In genomic region chr11:12132790-12133145, GRCh38 we compare ENCODE assay signal across 21 cellular contexts. TPM values are rescaled to one million over a fixed set of nuclear protein-coding genes. Genes with fewer than 3 reads are reported as not detected.
A peak's percentile ranks its signal among the peaks of the same experiment; 100 is the strongest.
DNase-seq lines count a peak whose midpoint lies in the region; ATAC-seq and TF ChIP-seq lines count a peak whose summit lies in the region.
"Had no signal": no experiment of that assay in that cellular context is flagged by ENCODE, and none has a peak within 500 bp of the region (broad histone marks: within the 10 kb centered on the region; RNA-seq: fewer than 3 reads in every experiment).

No MANE protein-coding gene starts in this region.

- no peak for TF ChIP-seq EP300 in transverse colon (IDR thresholded peaks at IDR 0.05; ENCODE audit: low read depth)

- no peak overlapping the region for H2BK15ac ChIP-seq in IMR-90 (ENCODE audit: low read depth, low read length)

- ATAC-seq in IMR-90 (ENCODE audit: low read depth) = no peak
- no peak for ATAC-seq in GM19035 (IDR thresholded peaks at IDR 0.05; ENCODE audit: unreplicated experiment)
- ATAC-seq: GM23338, HCT116, Panc1 had no signal

- TF ChIP-seq CTCF in IMR-90 (conservative IDR thresholded peaks at IDR 0.05; ENCODE audit: low read depth, low read length) = no peak
- TF ChIP-seq CTCF in coronary artery (IDR thresholded peaks at IDR 0.05) = no peak
- no peak for TF ChIP-seq CTCF in transverse colon (IDR thresholded peaks at IDR 0.05)
- no peak for TF ChIP-seq CTCF in endodermal cell (conservative IDR thresholded peaks at IDR 0.05)
- TF ChIP-seq CTCF in glutamatergic neuron (IDR thresholded peaks at IDR 0.05; ENCODE audit: partially characterized antibody, unreplicated experiment) = no peak

- TF ChIP-seq RAD21 in IMR-90 (IDR thresholded peaks at IDR 0.05; ENCODE audit: low read length) = no peak

- no peak for TF ChIP-seq POLR2A in IMR-90 (IDR thresholded peaks at IDR 0.05; ENCODE audit: low read depth, low read length)
- no peak for TF ChIP-seq POLR2A in transverse colon (IDR thresholded peaks at IDR 0.05)

- no peak overlapping the region for H3K18ac ChIP-seq in IMR-90 (ENCODE audit: low read depth, low read length)

- no peak overlapping the region for H3K56ac ChIP-seq in IMR-90 (ENCODE audit: extremely low read depth, insufficient read depth, low read length)

- H3K27ac ChIP-seq in IMR-90 (ENCODE audit: insufficient read depth, low read length) (no peak overlapping the region), coronary artery (peak overlapping the region; percentile 40 to 67), transverse colon (peak overlapping the region in 3 of 4 donors; percentile 9 to 28 (median 18)), endodermal cell (ENCODE audit: low read depth, low read length) (no peak overlapping the region)

- H3K9me1 ChIP-seq in IMR-90 (ENCODE audit: insufficient read depth, low read length) = peaks cover 59% of the 10 kb centered on the region

- peaks cover 74% of the 10 kb centered on the region for H4K20me1 ChIP-seq in IMR-90 (ENCODE audit: insufficient read depth, low read length)

- WGBS in IMR-90 (ENCODE audit: extremely low coverage in 2 of 2, insufficient read length in 1 of 2), 2 experiments = no CpG with 5 or more reads among the region's 2 CpGs
- 100% methylated on average over 2 of the region's 2 CpGs for WGBS in transverse colon (ENCODE audit: low coverage in 1 of 2), 2 donors
- WGBS in endodermal cell (ENCODE audit: insufficient coverage in 1 of 2, insufficient read length in 1 of 2), 2 experiments = 91 to 100% methylated on average over 1 to 2 of the region's 2 CpGs

- no peak overlapping the region for H2AK9ac ChIP-seq in IMR-90 (replicated peaks; ENCODE audit: low read depth, low read length, poor library complexity)

- H2AFZ ChIP-seq in IMR-90 (replicated peaks; ENCODE audit: low read length, poor library complexity) = no peak overlapping the region
- H2AFZ ChIP-seq: GM23338 had no signal

- in situ Hi-C loops in IMR-90 (cut with MboI; ENCODE audit: low sequenced_read_pairs) = no loop called here
- in situ Hi-C loops in transverse colon (cut with MboI; ENCODE audit: low pct_ligation_motif_present in 1 of 4, low pct_unique_long_range_greater_than_20kb in 1 of 4, low sequenced_read_pairs in 3 of 4) = no loop called here

- H3K36me3 ChIP-seq in IMR-90 (ENCODE audit: control insufficient read depth, insufficient read depth, low read length) (peaks cover 1% of the 10 kb centered on the region; the same call in 1 of the 2 replicates), transverse colon (no peaks in the 10 kb centered on the region), endodermal cell (ENCODE audit: control insufficient read depth, insufficient read depth, low read length) (no peaks in the 10 kb centered on the region)

- H3K4me3 ChIP-seq in IMR-90 (ENCODE audit: insufficient read depth, low read depth, low read length) = no peak overlapping the region
- no peak overlapping the region for H3K4me3 ChIP-seq in coronary artery
- H3K4me3 ChIP-seq in transverse colon = no peak overlapping the region
- H3K4me3 ChIP-seq in endodermal cell (ENCODE audit: low read length) = no peak overlapping the region
- H3K4me3 ChIP-seq: GM23338 had no signal

- no peaks in the 10 kb centered on the region for H3K27me3 Mint-ChIP-seq in activated CD4-positive, alpha-beta T cell treated with anti-CD3 and anti-CD28 coated beads, Interleukin-2, amount 10 ng/mL, durations not matched to agents 24 days and 14 days
- H3K27me3 Mint-ChIP-seq in endodermal cell (ENCODE audit: insufficient read depth) = peaks cover 69% of the 10 kb centered on the region
- H3K27me3 Mint-ChIP-seq in glutamatergic neuron (ENCODE audit: unreplicated experiment) = peaks cover 6% of the 10 kb centered on the region
- H3K27me3 Mint-ChIP-seq: B cell had no signal

- H2AK5ac ChIP-seq in IMR-90 (ENCODE audit: low read depth, low read length) = no peak overlapping the region

- peak overlapping the region; percentile 73 for H3K27ac Mint-ChIP-seq in activated CD4-positive, alpha-beta T cell treated with anti-CD3 and anti-CD28 coated beads, Interleukin-2, amount 10 ng/mL, durations not matched to agents 24 days and 14 days
- no peak overlapping the region for H3K27ac Mint-ChIP-seq in endodermal cell
- no peak overlapping the region for H3K27ac Mint-ChIP-seq in glutamatergic neuron (ENCODE audit: unreplicated experiment)
- H3K27ac Mint-ChIP-seq: B cell, GM23338, IgD-negative memory B cell had no signal

- DNase-seq in activated CD4-positive, alpha-beta T cell treated with anti-CD3 and anti-CD28 coated beads, Interleukin-2, amount 10 ng/mL, durations not matched to agents 24 days and 14 days = no peak
- no peak for DNase-seq in activated CD4-positive, alpha-beta T cell treated with anti-CD3 and anti-CD28 coated beads for 1 hour
- no peak for DNase-seq in IMR-90
- no peak for DNase-seq in coronary artery (ENCODE audit: low spot score)
- no peak for DNase-seq in transverse colon
- no peak for DNase-seq in endodermal cell
- DNase-seq in glutamatergic neuron = no peak
- DNase-seq: 8988T, Karpas-422, NCI-H1092 treated with DMSO at 0.1 percent for 48 hours, NCI-H2081, NCI-H2171 treated with DMSO at 0.1 percent for 48 hours, NCI-H446 treated with DMSO at 0.1 percent for 48 hours, Right ventricle myocardium superior had no signal

- H3K4ac ChIP-seq in IMR-90 (ENCODE audit: low read depth, low read length) = no peak overlapping the region

- 0 out of 4 replicates have a peak overlapping the region, but pooled peaks of 1 of the 2 experiments have one; percentile 12 for H4K8ac ChIP-seq in IMR-90 (ENCODE audit: low read depth in 2 of 2, low read length in 2 of 2)

- no peak overlapping the region for H3K4me2 ChIP-seq in IMR-90 (ENCODE audit: low read depth, low read length)
- H3K4me2 ChIP-seq: GM23338 had no signal

- no peak overlapping the region for H3K14ac ChIP-seq in IMR-90 (replicated peaks; ENCODE audit: low read depth, low read length)

- H3K9me3 Mint-ChIP-seq in activated CD4-positive, alpha-beta T cell treated with anti-CD3 and anti-CD28 coated beads, Interleukin-2, amount 10 ng/mL, durations not matched to agents 24 days and 14 days = no peaks in the 10 kb centered on the region
- H3K9me3 Mint-ChIP-seq in endodermal cell (no peaks in the 10 kb centered on the region), glutamatergic neuron (ENCODE audit: unreplicated experiment) (no peaks in the 10 kb centered on the region)
- H3K9me3 Mint-ChIP-seq: CD8-positive, alpha-beta T cell; GM23338; IgD-negative memory B cell had no signal

- peaks cover 13 to 93% of the 10 kb centered on the region in 2 experiments for H3K79me1 ChIP-seq in IMR-90 (ENCODE audit: low read depth in 1 of 2, low read length in 2 of 2)

- BruUV-seq in IMR-90 (replicated peaks; lab: Mats Ljungman, UMichigan) = no TSS peak

- H3K9me3 ChIP-seq in IMR-90 (ENCODE audit: control insufficient read depth, insufficient read depth, low read length) (no peaks in the 10 kb centered on the region), transverse colon (no peaks in the 10 kb centered on the region), endodermal cell (ENCODE audit: control insufficient read depth, low read length) (no peaks in the 10 kb centered on the region)

- H3K4me1 Mint-ChIP-seq in activated CD4-positive, alpha-beta T cell treated with anti-CD3 and anti-CD28 coated beads, Interleukin-2, amount 10 ng/mL, durations not matched to agents 24 days and 14 days = peaks cover 53% of the 10 kb centered on the region
- H3K4me1 Mint-ChIP-seq in endodermal cell (peaks cover 5% of the 10 kb centered on the region), glutamatergic neuron (ENCODE audit: low read depth, unreplicated experiment) (no peaks in the 10 kb centered on the region)
- H3K4me1 Mint-ChIP-seq: GM23338 had no signal

- CTCF ChIA-PET in IMR-90 (lab: Yijun Ruan, JAX) = no interaction called here

- H2BK120ac ChIP-seq in IMR-90 (ENCODE audit: low read depth, low read length) = no peak overlapping the region

- no peak overlapping the region for H4K91ac ChIP-seq in IMR-90 (ENCODE audit: insufficient read depth, low read depth, low read length)

- H2BK20ac ChIP-seq in IMR-90 (ENCODE audit: low read depth, low read length) = no peak overlapping the region

- H3K9ac ChIP-seq in IMR-90 (ENCODE audit: low read depth, low read length) = no peak overlapping the region
- no peak overlapping the region for H3K9ac ChIP-seq in endodermal cell (ENCODE audit: extremely low read depth, low read length, poor library complexity, severe bottlenecking)

- no peak overlapping the region for H3K4me3 Mint-ChIP-seq in activated CD4-positive, alpha-beta T cell treated with anti-CD3 and anti-CD28 coated beads, Interleukin-2, amount 10 ng/mL, durations not matched to agents 24 days and 14 days
- H3K4me3 Mint-ChIP-seq in endodermal cell (no peak overlapping the region), glutamatergic neuron (ENCODE audit: unreplicated experiment) (no peak overlapping the region)
- H3K4me3 Mint-ChIP-seq: B cell, GM23338, IgD-negative memory B cell had no signal

- H3K4me1 ChIP-seq in IMR-90 (ENCODE audit: control insufficient read depth, insufficient read depth, low read length) (peaks cover 22% of the 10 kb centered on the region), transverse colon (peaks cover 34 to 94% (median 65%) of the 10 kb centered on the region in 4 donors), endodermal cell (ENCODE audit: control insufficient read depth, insufficient read depth, low read length) (peaks cover 5% of the 10 kb centered on the region)

- peaks cover 28% of the 10 kb centered on the region for H3K36me3 Mint-ChIP-seq in activated CD4-positive, alpha-beta T cell treated with anti-CD3 and anti-CD28 coated beads, Interleukin-2, amount 10 ng/mL, durations not matched to agents 24 days and 14 days (ENCODE audit: low read depth)
- H3K36me3 Mint-ChIP-seq in endodermal cell (ENCODE audit: low read depth) = no peaks in the 10 kb centered on the region
- H3K36me3 Mint-ChIP-seq in glutamatergic neuron (ENCODE audit: unreplicated experiment) = no peaks in the 10 kb centered on the region
- H3K36me3 Mint-ChIP-seq: CD8-positive, alpha-beta T cell; IgD-negative memory B cell had no signal

- H4K5ac ChIP-seq in IMR-90 (ENCODE audit: low read depth, low read length) = no peak overlapping the region; the same call in 1 of the 2 replicates

- intact Hi-C loops in activated CD4-positive, alpha-beta T cell treated with anti-CD3 and anti-CD28 coated beads, Interleukin-2, amount 10 ng/mL, durations not matched to agents 24 days and 14 days (cut with micrococcal nuclease) = no loop called here
- intact Hi-C loops in IMR-90 (cut with micrococcal nuclease) (no loop called here), transverse colon (cut with DNase I; ENCODE audit: low total_unique reads) (no loop called here)

- no peak overlapping the region for H2BK5ac ChIP-seq in IMR-90 (ENCODE audit: low read depth, low read length, poor library complexity, severe bottlenecking)

- peak overlapping the region; percentile 13; the same call in 1 of the 2 replicates for H3K23ac ChIP-seq in IMR-90 (ENCODE audit: low read depth, low read length)

- POLR2A ChIA-PET in IMR-90 (lab: Charles Lee; ENCODE audit: unreplicated experiment) = no interaction called here

- dilution Hi-C loops in IMR-90 (cut with HindIII; ENCODE audit: low sequenced_read_pairs, unreplicated experiment) = no loop called here

- H3K27me3 ChIP-seq in IMR-90 (ENCODE audit: control insufficient read depth, insufficient read depth, low read length) (no peaks in the 10 kb centered on the region), transverse colon (no peaks in the 10 kb centered on the region), endodermal cell (ENCODE audit: control insufficient read depth, insufficient read depth, low read length, poor library complexity, severe bottlenecking) (peaks cover 63% of the 10 kb centered on the region)

RNA-seq across cellular contexts. Expression of gene MICAL2, which starts 22.4 kb away (rescaled TPM):
- 501 and 510 TPM in 2 replicates for total RNA-seq in activated CD4-positive, alpha-beta T cell treated with anti-CD3 and anti-CD28 coated beads, Interleukin-2, amount 10 ng/mL, durations not matched to agents 24 days and 14 days
- total RNA-seq in IMR-90 (2012; rRNA removed) (285 and 336 TPM in 2 replicates), transverse colon (100 to 1,000 TPM; 309 to 483 (median 316) TPM), endodermal cell (1 to 10 TPM; 1.5 to 1.9 TPM), glutamatergic neuron (ENCODE audit: unreplicated experiment) (4.4 TPM)
- 141 and 170 TPM in 2 replicates for polyA plus RNA-seq in IMR-90 (2012; rRNA removed)
- 63.9 and 84.9 TPM in 2 replicates for polyA plus RNA-seq in IMR-90 (2012; cell fraction: cytosol; rRNA removed)
- polyA plus RNA-seq in IMR-90 (2012; cell fraction: nucleus; rRNA removed; ENCODE audit: low replicate concordance) = 109 and 162 TPM in 2 replicates
- polyA plus RNA-seq in endodermal cell (2013, experiment 1 of 2) = 2.2 TPM
- polyA plus RNA-seq in endodermal cell (2013, experiment 2 of 2) = 3.8 TPM

Comparison
In these comparisons a context has a peak if more than half of its experiments do, and no peak if none do; other contexts are left out.
1. H3K27ac ChIP-seq: peak in coronary artery (2 of 2) and transverse colon (3 of 4); none in IMR-90 (single experiment) and endodermal cell (single experiment).
2. RNA of gene MICAL2, which starts 22.4 kb away (total RNA-seq): 501 to 510 TPM in activated CD4-positive, alpha-beta T cell treated with anti-CD3 and anti-CD28 coated beads, Interleukin-2, amount 10 ng/mL, durations not matched to agents 24 days and 14 days, 285 to 336 TPM in IMR-90 and 309 to 483 TPM in transverse colon; 4.4 TPM in glutamatergic neuron (single experiment) and 1.5 to 1.9 TPM in endodermal cell; every median in the first group is over 10 times any median in the second.